Comparison of ENCODE assay signal across 10 cellular contexts in genomic region chr1:84480658-84481057, GRCh38. TPM values are rescaled to one million over a fixed set of nuclear protein-coding genes. Genes with fewer than 3 reads are reported as not detected.
DNase-seq lines count a peak whose midpoint lies in the region; ATAC-seq, FAIRE-seq and TF ChIP-seq lines count a peak whose summit lies in the region.
"Had no signal": no experiment of that assay in that cellular context is flagged by ENCODE, and none has a peak within 500 bp of the region (broad histone marks: within the 10 kb centered on the region; RNA-seq: fewer than 3 reads in every experiment).

No MANE protein-coding gene starts in this region.

- TF ChIP-seq CTCF in H9 (conservative IDR thresholded peaks at IDR 0.05) (no peak), WTC11 (IDR thresholded peaks at IDR 0.05) (no peak), keratinocyte (optimal IDR thresholded peaks at IDR 0.05 in 1 of 3, IDR thresholded peaks at IDR 0.05 in 1 of 3, conservative IDR thresholded peaks at IDR 0.05 in 1 of 3; ENCODE audit: extremely low read depth in 1 of 3, insufficient read depth in 2 of 3, low read length in 3 of 3) (no peak)

- no peak overlapping the region for H3K27ac Mint-ChIP-seq in H9
- H3K27ac Mint-ChIP-seq in WTC11, result no peak overlapping the region

- no peaks in the 10 kb centered on the region for H3K23me2 ChIP-seq in H9 (ENCODE audit: insufficient read length, low read depth, low read length, poor library complexity, severe bottlenecking)

- peaks cover 14% of the 10 kb centered on the region for H3K4me1 ChIP-seq in ACC112 (ENCODE audit: control insufficient read depth, insufficient read depth, low read length, unreplicated experiment)
- H3K4me1 ChIP-seq in H9 (ENCODE audit: insufficient read depth, low read length), result no peaks in the 10 kb centered on the region
- H3K4me1 ChIP-seq in keratinocyte (ENCODE audit: control insufficient read depth, extremely low read depth, insufficient read depth, low read length), result peaks cover 5% of the 10 kb centered on the region

- H3K79me2 ChIP-seq in ACC112 (ENCODE audit: control insufficient read depth, insufficient read depth, low read length, unreplicated experiment), result peaks cover 35% of the 10 kb centered on the region
- peaks cover 3% of the 10 kb centered on the region; the same call in 1 of the 2 replicates for H3K79me2 ChIP-seq in H9 (ENCODE audit: insufficient read depth, low read length)
- peaks cover 34% of the 10 kb centered on the region for H3K79me2 ChIP-seq in keratinocyte (ENCODE audit: control insufficient read depth, insufficient read depth, low read length)

- no CpG with 5 or more reads among the region's 4 CpGs for WGBS in H9 (ENCODE audit: extremely low coverage, insufficient read length, low lambda C conversion rate)

- H2BK5ac ChIP-seq in H9 (ENCODE audit: insufficient read length, low read length), result no peak overlapping the region

- H2BK120ac ChIP-seq in H9 (ENCODE audit: low read depth, low read length, poor library complexity, severe bottlenecking), result no peak overlapping the region

- no peak overlapping the region for H3K56ac ChIP-seq in H9 (ENCODE audit: insufficient read length, low read depth, low read length)

- H2BK12ac ChIP-seq in H9 (ENCODE audit: insufficient read length, low read depth, low read length), result no peak overlapping the region

- DNase-seq in H9 (no peak), WTC11 (ENCODE audit: low spot score) (no peak), keratinocyte (ENCODE audit: low read depth, low spot score) (no peak), caudate nucleus (lab: John Stamatoyannopoulos, UW) (no peak), C1 segment of cervical spinal cord (lab: John Stamatoyannopoulos, UW) (no peak)
- DNase-seq: activated effector memory CD4-positive, alpha-beta T cell treated with anti-CD3 and anti-CD28 coated beads, Interleukin-2, amount 50 U/mL, for 16 hours; islet precursor cell had no signal

- H3K14ac ChIP-seq in H9 (ENCODE audit: insufficient read depth, low read length), result no peak overlapping the region

- H2BK20ac ChIP-seq in H9 (ENCODE audit: low read depth, low read length, poor library complexity, severe bottlenecking), result no peak overlapping the region

- no peak overlapping the region for H3K4ac ChIP-seq in H9 (ENCODE audit: low read depth, low read length)

- no peak overlapping the region for H4K8ac ChIP-seq in H9 (replicated peaks; ENCODE audit: insufficient read length, low read depth, low read length)

- H4K20me1 ChIP-seq in H9 (ENCODE audit: control insufficient read depth, insufficient read depth, insufficient read length) (no peaks in the 10 kb centered on the region), keratinocyte (ENCODE audit: control insufficient read depth, extremely low read depth, insufficient read depth, low read length) (no peaks in the 10 kb centered on the region)

- H2AK5ac ChIP-seq in H9 (ENCODE audit: insufficient read length, low read length), result no peak overlapping the region

- no peak for ATAC-seq in WTC11
- no peak for ATAC-seq in GM19035 (IDR thresholded peaks at IDR 0.05; ENCODE audit: unreplicated experiment)
- ATAC-seq in GM21723 (IDR thresholded peaks at IDR 0.05; ENCODE audit: unreplicated experiment), result no peak

- H3K9ac ChIP-seq in H9 (ENCODE audit: extremely low read depth, insufficient read length, low read length) (no peak overlapping the region), keratinocyte (ENCODE audit: control insufficient read depth, extremely low read depth, insufficient read depth, low read length) (no peak overlapping the region)

- no peak overlapping the region for H2BK15ac ChIP-seq in H9 (ENCODE audit: low read depth, low read length)

- H3K27me3 ChIP-seq in ACC112 (ENCODE audit: insufficient read depth, low read length) (no peaks in the 10 kb centered on the region), H9 (ENCODE audit: insufficient read depth, low read length) (no peaks in the 10 kb centered on the region; the same call in 1 of the 2 replicates), keratinocyte (ENCODE audit: control insufficient read depth, extremely low read depth, insufficient read depth, low read length) (no peaks in the 10 kb centered on the region)

- peaks cover 2% of the 10 kb centered on the region for H3K79me1 ChIP-seq in H9 (ENCODE audit: insufficient read depth, low read depth, low read length, poor library complexity, severe bottlenecking)

- H3K27me3 Mint-ChIP-seq in H9 (ENCODE audit: low read depth), result peaks cover 35% of the 10 kb centered on the region
- H3K27me3 Mint-ChIP-seq in WTC11 (ENCODE audit: low read depth), result peaks cover 35% of the 10 kb centered on the region

- H3K9me3 Mint-ChIP-seq in H9, result peaks cover 15 to 16% of the 10 kb centered on the region in 2 experiments
- H3K9me3 Mint-ChIP-seq in WTC11, result peaks cover 17% of the 10 kb centered on the region

- H3K36me3 Mint-ChIP-seq in H9 (ENCODE audit: insufficient read depth in 1 of 3, low read depth in 3 of 3) (peaks cover 30 to 50% (median 48%) of the 10 kb centered on the region in 3 experiments), WTC11 (peaks cover 34% of the 10 kb centered on the region)

- no peak overlapping the region for H3K18ac ChIP-seq in H9 (ENCODE audit: insufficient read length, low read depth, low read length)

- no peak overlapping the region for H3K23ac ChIP-seq in H9 (ENCODE audit: insufficient read length, low read depth, low read length)

- peak overlapping the region; percentile 66 for H3K4me2 ChIP-seq in H9 (ENCODE audit: insufficient read depth, insufficient read length, low read length)
- peak overlapping the region; percentile 93 for H3K4me2 ChIP-seq in keratinocyte (ENCODE audit: control insufficient read depth, extremely low read depth, insufficient read depth, low read depth, low read length)

- dilution Hi-C loops in keratinocyte (cut with MboI; ENCODE audit: extremely low pct_ligation_motif_present, low sequenced_read_pairs), result no loop called here

- POLR2A ChIA-PET in WTC11 (lab: Charles Lee), result no interaction called here

- no peak overlapping the region for H3T11ph ChIP-seq in H9 (ENCODE audit: low read length)

- CTCF ChIA-PET in WTC11 (lab: Charles Lee), result interaction anchor here (0.6 to 1.1 kb wide), 2 partner anchors 295 to 464 kb away, joined by 3 read pairs; no protein-coding TSS in a partner anchor

- no peak for FAIRE-seq in keratinocyte (lab: Jason Lieb, UNC)

- H3K4me3 Mint-ChIP-seq in H9 (peak overlapping the region in 1 of 2 experiments; percentile 29; a peak in 3 of 5 replicates), WTC11 (peak overlapping the region; percentile 97)

- H2AFZ ChIP-seq in ACC112 (ENCODE audit: low read length, unreplicated experiment) (no peak overlapping the region), H9 (ENCODE audit: low read length) (no peak overlapping the region), keratinocyte (ENCODE audit: control insufficient read depth, low read length) (no peak overlapping the region)

- no peak overlapping the region for H4K5ac ChIP-seq in H9 (ENCODE audit: insufficient read length, low read depth, low read length)

- no peak overlapping the region for H3K27ac ChIP-seq in ACC112 (ENCODE audit: low read depth, low read length)
- H3K27ac ChIP-seq in H9 (ENCODE audit: insufficient read length, low read depth, low read length), result no peak overlapping the region
- H3K27ac ChIP-seq in keratinocyte (ENCODE audit: control insufficient read depth, insufficient read depth, low read length), result no peak overlapping the region
- no peak overlapping the region for H3K27ac ChIP-seq in caudate nucleus (ENCODE audit: low read depth, low read length)

- peaks cover 4 to 7% of the 10 kb centered on the region in 2 experiments for H3K4me1 Mint-ChIP-seq in H9
- H3K4me1 Mint-ChIP-seq in WTC11, result peaks cover 8% of the 10 kb centered on the region

- H3K9me3 ChIP-seq in H9 (ENCODE audit: control insufficient read depth, low read depth, low read length) (no peaks in the 10 kb centered on the region), keratinocyte (ENCODE audit: control insufficient read depth, low read depth, low read length) (no peaks in the 10 kb centered on the region)

- H4K91ac ChIP-seq in H9 (ENCODE audit: insufficient read length, low read depth, low read length), result no peak overlapping the region

- H3K4me3 ChIP-seq in ACC112 (ENCODE audit: low read depth, low read length) (peak overlapping the region; percentile 83), keratinocyte (ENCODE audit: control insufficient read depth in 2 of 3, extremely low read depth in 1 of 3, insufficient read depth in 2 of 3, low read depth in 1 of 3, low read length in 3 of 3) (peak overlapping the region in 1 of 3 experiments; percentile 91)

- peaks cover 15% of the 10 kb centered on the region for H3K36me3 ChIP-seq in ACC112 (ENCODE audit: insufficient read depth, low read length)
- peaks cover 1 to 4% of the 10 kb centered on the region in 2 experiments for H3K36me3 ChIP-seq in keratinocyte (ENCODE audit: control insufficient read depth in 2 of 2, extremely low read depth in 1 of 2, insufficient read depth in 2 of 2, low read length in 2 of 2)

- no peaks in the 10 kb centered on the region for H3K9me1 ChIP-seq in keratinocyte (ENCODE audit: control insufficient read depth, extremely low read depth, insufficient read depth, low read length)

RNA-seq across cellular contexts. Expression of gene RPF1, which starts 1.6 kb away (rescaled TPM):
- total RNA-seq in H9 (2021), result 36.1 and 39.7 TPM in 2 replicates
- total RNA-seq in WTC11 (2021), result 30.3 to 33.8 TPM (median 31.7 TPM) in 3 replicates
- 31.7 to 57.8 TPM (median 34.0 TPM) in 3 replicates for polyA plus RNA-seq in keratinocyte
- polyA plus RNA-seq in keratinocyte (2011; ENCODE audit: low read depth), result 106 TPM
- 29.4 and 60.0 TPM in 2 replicates for polyA plus RNA-seq in keratinocyte (2011; cell fraction: cytosol; rRNA removed)
- polyA plus RNA-seq in keratinocyte (2011; cell fraction: nucleus; rRNA removed), result 28.7 and 40.0 TPM in 2 replicates
- polyA plus RNA-seq in keratinocyte (2012; ENCODE audit: low replicate concordance), result 38.7 and 43.5 TPM in 2 replicates
- polyA minus RNA-seq in keratinocyte, result 2.2 to 13.6 TPM (median 5.9 TPM) in 3 replicates
- 12.9 TPM for polyA minus RNA-seq in keratinocyte (2011; cell fraction: cytosol; rRNA and poly(A)+ RNA removed)
- 4.7 and 7.8 TPM in 2 replicates for polyA minus RNA-seq in keratinocyte (2011; cell fraction: nucleus; rRNA and poly(A)+ RNA removed)

RNA-seq across cellular contexts. Expression of gene SPATA1, which starts 25.5 kb away (rescaled TPM):
- 0.61 TPM in 1 of 2 replicates, not detected in the other for total RNA-seq in H9 (2021)
- 0.85 to 0.92 TPM in 2 of 3 replicates, not detected in the other for total RNA-seq in WTC11 (2021)
- polyA plus RNA-seq in keratinocyte, result 0.21 to 0.45 TPM (median 0.25 TPM) in 3 replicates
- not detected for polyA plus RNA-seq in keratinocyte (2011; ENCODE audit: low read depth)
- polyA plus RNA-seq in keratinocyte (2011; cell fraction: cytosol; rRNA removed), result 0.12 TPM in 1 of 2 replicates, not detected in the other
- polyA plus RNA-seq in keratinocyte (2011; cell fraction: nucleus; rRNA removed), result 0.74 and 0.80 TPM in 2 replicates
- polyA plus RNA-seq in keratinocyte (2012; ENCODE audit: low replicate concordance), result 0.49 and 1.0 TPM in 2 replicates
- not detected in 3 replicates for polyA minus RNA-seq in keratinocyte
- polyA minus RNA-seq in keratinocyte (2011; cell fraction: cytosol; rRNA and poly(A)+ RNA removed), result not detected
- not detected in 2 replicates for polyA minus RNA-seq in keratinocyte (2011; cell fraction: nucleus; rRNA and poly(A)+ RNA removed)

RNA-seq across cellular contexts. Expression of gene GNG5, which starts 25.7 kb away (rescaled TPM):
- total RNA-seq in H9 (2021) (113 and 115 TPM in 2 replicates), WTC11 (2021) (108 to 122 TPM (median 111 TPM) in 3 replicates)
- 126 to 167 TPM (median 132 TPM) in 3 replicates for polyA plus RNA-seq in keratinocyte
- 77.3 TPM for polyA plus RNA-seq in keratinocyte (2011; ENCODE audit: low read depth)
- 125 and 174 TPM in 2 replicates for polyA plus RNA-seq in keratinocyte (2011; cell fraction: cytosol; rRNA removed)
- polyA plus RNA-seq in keratinocyte (2011; cell fraction: nucleus; rRNA removed), result 46.1 and 51.3 TPM in 2 replicates
- 189 and 225 TPM in 2 replicates for polyA plus RNA-seq in keratinocyte (2012; ENCODE audit: low replicate concordance)
- polyA minus RNA-seq in keratinocyte, result 32.4 to 39.2 TPM (median 34.1 TPM) in 3 replicates
- polyA minus RNA-seq in keratinocyte (2011; cell fraction: cytosol; rRNA and poly(A)+ RNA removed), result 92.7 TPM
- polyA minus RNA-seq in keratinocyte (2011; cell fraction: nucleus; rRNA and poly(A)+ RNA removed), result 17.8 TPM in 2 replicates
